Comparison of ENCODE assay signal across 13 cellular contexts in the genomic region with DNA sequence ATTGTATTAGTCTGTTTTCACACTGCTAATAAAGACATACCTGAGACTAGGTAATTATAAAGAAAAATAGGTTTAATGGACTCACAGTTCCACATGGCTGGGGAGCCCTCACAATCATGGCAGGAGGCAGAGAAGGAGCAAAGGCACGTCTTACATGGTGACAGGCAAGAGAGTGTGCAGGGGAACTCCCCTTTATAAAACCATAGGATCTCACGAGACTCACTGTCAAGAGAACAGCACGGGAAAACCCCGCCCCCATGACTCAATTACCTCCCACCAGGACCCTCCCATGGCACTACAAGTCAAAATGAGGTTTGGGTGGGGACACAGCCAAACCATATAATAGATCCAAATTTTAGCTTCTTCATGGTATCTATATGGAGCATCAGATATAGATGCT.
DNase-seq lines count a peak whose midpoint lies in the region; ATAC-seq and TF ChIP-seq lines count a peak whose summit lies in the region.
"Had no signal": no experiment of that assay in that cellular context is flagged by ENCODE, and none has a peak within 500 bp of the region (broad histone marks: within the 10 kb centered on the region; RNA-seq: fewer than 3 reads in every experiment).

No MANE protein-coding gene starts in this region.

- no peak overlapping the region for H3K14ac ChIP-seq in neuronal stem cell (ENCODE audit: low read length)

- no peak overlapping the region for H2BK120ac ChIP-seq in neuronal stem cell (ENCODE audit: low read depth, low read length)

- no peak overlapping the region for H2BK15ac ChIP-seq in neuronal stem cell (ENCODE audit: low read length)

- no peak overlapping the region for H2AK5ac ChIP-seq in neuronal stem cell (ENCODE audit: low read depth, low read length)

- peaks cover 24% of the 10 kb centered on the region for H3K4me1 ChIP-seq in hepatocyte (ENCODE audit: insufficient read depth)
- peaks cover 26 to 41% of the 10 kb centered on the region in 2 donors for H3K4me1 ChIP-seq in neuronal stem cell (ENCODE audit: control insufficient read depth in 2 of 2, insufficient read depth in 1 of 2, low read depth in 1 of 2, low read length in 2 of 2)
- H3K4me1 ChIP-seq: BLaER1 treated with 17β-estradiol and CSF1 and Interleukin-3, amounts not matched to agents 10 nM and 100 nM had no signal

- no peak overlapping the region for H3K23ac ChIP-seq in neuronal stem cell (ENCODE audit: low read depth, low read length, poor library complexity)

- no peak for ATAC-seq in HG03045 (IDR thresholded peaks at IDR 0.05; ENCODE audit: unreplicated experiment)
- ATAC-seq: CD8-positive, alpha-beta T cell; GM12878 had no signal

- H3K4me2 ChIP-seq in hepatocyte (no peak overlapping the region), neuronal stem cell (ENCODE audit: insufficient read depth, low read length, poor library complexity, severe bottlenecking) (no peak overlapping the region)
- H3K4me2 ChIP-seq: BLaER1 treated with 17β-estradiol and CSF1 and Interleukin-3, amounts not matched to agents 10 nM and 100 nM had no signal

- H3K79me2 ChIP-seq in hepatocyte, result no peaks in the 10 kb centered on the region

- H2AFZ ChIP-seq in hepatocyte (no peak overlapping the region), neuronal stem cell (ENCODE audit: low read length) (no peak overlapping the region)

- H3K27ac ChIP-seq in hepatocyte, result peak overlapping the region; percentile 72
- H3K27ac ChIP-seq in neuronal stem cell (replicated peaks; ENCODE audit: low read length), result peak overlapping the region; percentile 83
- H3K27ac ChIP-seq: BLaER1 treated with 17β-estradiol and CSF1 and Interleukin-3, amounts not matched to agents 10 nM and 100 nM had no signal

- H2BK5ac ChIP-seq in neuronal stem cell (ENCODE audit: low read length), result no peak overlapping the region

- no peaks in the 10 kb centered on the region for H3K9me2 ChIP-seq in hepatocyte (replicated peaks; ENCODE audit: insufficient read depth)

- H3K79me1 ChIP-seq in neuronal stem cell (ENCODE audit: low read depth, low read length), result no peaks in the 10 kb centered on the region

- 71% methylated on average over 4 of the region's 4 CpGs for WGBS in hepatocyte (ENCODE audit: low lambda C conversion rate, missing lambda C conversion rate)
- no CpG with 5 or more reads among the region's 4 CpGs for WGBS in neuronal stem cell (ENCODE audit: extremely low coverage in 2 of 2, insufficient read length in 2 of 2, insufficient replicate concordance in 1 of 2), 2 donors

- H4K91ac ChIP-seq in neuronal stem cell (ENCODE audit: low read depth, low read length, poor library complexity), result no peak overlapping the region

- H2BK12ac ChIP-seq in neuronal stem cell (ENCODE audit: low read length), result no peak overlapping the region

- H3K27me3 ChIP-seq in hepatocyte, result no peaks in the 10 kb centered on the region
- no peaks in the 10 kb centered on the region for H3K27me3 ChIP-seq in neuronal stem cell (ENCODE audit: control insufficient read depth in 3 of 3, insufficient read depth in 3 of 3, low read depth in 1 of 3, low read length in 3 of 3)
- H3K27me3 ChIP-seq: BLaER1 treated with 17β-estradiol and CSF1 and Interleukin-3, amounts not matched to agents 10 nM and 100 nM had no signal

- H4K20me1 ChIP-seq in hepatocyte (ENCODE audit: insufficient read depth, poor library complexity, severe bottlenecking), result no peaks in the 10 kb centered on the region
- H4K20me1 ChIP-seq: BLaER1 treated with 17β-estradiol and CSF1 and Interleukin-3, amounts not matched to agents 10 nM and 100 nM had no signal

- H3K9me3 ChIP-seq in hepatocyte (ENCODE audit: low read depth) (no peaks in the 10 kb centered on the region), neuronal stem cell (replicated peaks in 1 of 2; ENCODE audit: control insufficient read depth in 2 of 2, insufficient read depth in 1 of 2, low read depth in 1 of 2, low read length in 2 of 2) (peaks cover 0 to 3% of the 10 kb centered on the region in 2 donors)
- H3K9me3 ChIP-seq: HAP-1 had no signal

- H3K9ac ChIP-seq in neuronal stem cell (ENCODE audit: low read depth, low read length, poor library complexity), result no peak overlapping the region
- H3K9ac ChIP-seq: BLaER1 treated with 17β-estradiol and CSF1 and Interleukin-3, amounts not matched to agents 10 nM and 100 nM had no signal

- no peak overlapping the region for H4K8ac ChIP-seq in neuronal stem cell (ENCODE audit: low read depth, low read length)

- DNase-seq in ELF-1 (ENCODE audit: low read depth, low spot score) (peak; percentile 10), SK-MEL-5 (ENCODE audit: low read depth, low spot score) (peak; percentile 76), hepatocyte (ENCODE audit: low spot score) (no peak), neuronal stem cell (ENCODE audit: low spot score) (no peak), hepatic stellate cell (ENCODE audit: low spot score) (no peak), AML-193 (lab: John Stamatoyannopoulos, UW) (no peak)
- DNase-seq: 8988T; Calu3; CD8-positive, alpha-beta T cell had no signal

- H3K36me3 ChIP-seq in hepatocyte (replicated peaks; ENCODE audit: insufficient read depth, low read depth) (no peaks in the 10 kb centered on the region), neuronal stem cell (replicated peaks in 1 of 2; ENCODE audit: control insufficient read depth in 2 of 2, insufficient read depth in 2 of 2, low read length in 2 of 2) (peaks cover 3 to 20% of the 10 kb centered on the region in 2 donors)

- TF ChIP-seq CTCF in hepatocyte (IDR thresholded peaks at IDR 0.05; ENCODE audit: poor library complexity), result no peak

- H3K4me3 ChIP-seq in hepatocyte, result no peak overlapping the region
- H3K4me3 ChIP-seq in neuronal stem cell (ENCODE audit: low read length in 2 of 2), result no peak overlapping the region
- H3K4me3 ChIP-seq: BLaER1 treated with 17β-estradiol and CSF1 and Interleukin-3, amounts not matched to agents 10 nM and 100 nM; GM12878; HAP-1 had no signal

- no peak overlapping the region for H3K18ac ChIP-seq in neuronal stem cell (ENCODE audit: low read length)

- no peak overlapping the region for H3K4ac ChIP-seq in neuronal stem cell (ENCODE audit: low read length)

- in situ Hi-C loops in SK-MEL-5 (cut with HindIII; ENCODE audit: low pct_unique_long_range_greater_than_20kb, low sequenced_read_pairs), result no loop called here

Comparison
In these comparisons a context has a peak if more than half of its experiments do, and no peak if none do; other contexts are left out.
1. DNase-seq: peak in ELF-1 (single experiment) and SK-MEL-5 (single experiment); none in hepatocyte (single experiment), neuronal stem cell (single experiment), hepatic stellate cell (single experiment) and AML-193 (0 of 2).